11 cellular contexts compared by ENCODE assay signal in the genomic region with DNA sequence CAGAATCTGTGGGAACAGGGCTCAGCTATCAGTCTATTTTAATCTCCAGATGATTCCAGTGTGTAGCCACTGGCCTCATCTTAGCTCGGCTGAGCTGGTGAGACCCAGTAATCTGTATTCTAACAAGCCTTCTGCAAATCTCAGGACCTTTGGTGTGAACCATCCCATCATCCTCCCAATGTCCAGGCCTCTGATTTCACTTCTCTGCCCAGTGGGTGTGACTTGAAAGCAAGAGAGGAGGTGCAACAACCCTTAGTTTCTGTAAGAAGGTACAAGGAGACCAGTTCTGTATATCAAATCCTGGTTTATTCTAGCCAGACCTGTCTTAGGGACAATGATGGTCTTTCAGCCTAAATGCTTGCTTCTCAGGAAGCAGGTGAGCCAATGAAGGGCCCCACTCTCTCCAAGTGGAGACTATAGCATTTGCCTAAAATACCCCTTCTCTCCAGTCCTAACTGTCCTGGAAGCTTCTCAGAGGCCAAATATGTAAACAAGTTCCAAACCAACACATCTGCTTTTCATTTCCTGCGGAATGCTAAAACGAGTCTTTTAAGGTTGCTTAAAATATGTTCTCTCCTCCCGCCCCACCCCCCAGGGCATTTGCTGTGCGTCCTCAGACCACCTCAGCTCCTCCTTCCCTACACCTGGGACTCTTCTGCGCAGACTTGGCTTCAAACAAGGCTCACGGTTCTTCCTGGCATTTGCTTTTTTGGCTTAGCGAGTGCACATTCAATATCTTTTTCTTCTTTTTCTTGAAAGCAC.
DNase-seq lines count a peak whose midpoint lies in the region; ATAC-seq and TF ChIP-seq lines count a peak whose summit lies in the region.
"Had no signal": no experiment of that assay in that cellular context is flagged by ENCODE, and none has a peak within 500 bp of the region (broad histone marks: within the 10 kb centered on the region; RNA-seq: fewer than 3 reads in every experiment).

No MANE protein-coding gene starts in this region.

- H3K9me2 ChIP-seq in DOHH2 (replicated peaks; ENCODE audit: control insufficient read depth, low read length): no peaks in the 10 kb centered on the region

- no peak overlapping the region for H2AK5ac ChIP-seq in trophoblast cell (ENCODE audit: low read length)

- H3K23ac ChIP-seq in trophoblast cell (ENCODE audit: low read length): no peak overlapping the region

- H3F3A ChIP-seq in DOHH2 (ENCODE audit: control insufficient read depth, insufficient read depth): peaks cover 30% of the 10 kb centered on the region

- H3K27me3 ChIP-seq in DOHH2 (ENCODE audit: control insufficient read depth, low read length) (no peaks in the 10 kb centered on the region), NT2/D1 (ENCODE audit: insufficient read depth, insufficient read length) (peaks cover 51% of the 10 kb centered on the region), trophoblast cell (ENCODE audit: insufficient read depth, low read length) (no peaks in the 10 kb centered on the region)
- H3K27me3 ChIP-seq in effector memory CD4-positive, alpha-beta T cell (replicated peaks; ENCODE audit: control insufficient read depth, insufficient read depth, low read length, poor library complexity, severe bottlenecking): no peaks in the 10 kb centered on the region

- H3K4me3 ChIP-seq in DOHH2 (ENCODE audit: low read length) (peak overlapping the region; percentile 64), NT2/D1 (ENCODE audit: insufficient read length, low read depth) (no peak overlapping the region), fibroblast of mammary gland (ENCODE audit: control insufficient read depth, low read depth, low read length) (no peak overlapping the region), trophoblast cell (ENCODE audit: low read depth, low read length) (no peak overlapping the region)
- no peak overlapping the region for H3K4me3 ChIP-seq in effector memory CD4-positive, alpha-beta T cell (ENCODE audit: insufficient read depth, low read depth, low read length, poor library complexity, severe bottlenecking)

- H3K79me1 ChIP-seq in trophoblast cell (ENCODE audit: low read length): peaks cover 23% of the 10 kb centered on the region

- DNase-seq in NT2/D1 (ENCODE audit: low read depth, low spot score) (peak; percentile 18), fibroblast of mammary gland (ENCODE audit: low read depth) (peak; percentile 89), trophoblast cell (peak; percentile 82 to 95), HK-2 (ENCODE audit: unreplicated experiment) (no peak)
- no peak for DNase-seq in effector memory CD4-positive, alpha-beta T cell
- DNase-seq in activated naive CD4-positive, alpha-beta T cell treated with Interleukin-2 at 50 U/mL for 16 hours: no peak
- DNase-seq: NCI-H1105, T-helper 9 cell had no signal

- peak overlapping the region; percentile 3 for H2BK120ac ChIP-seq in trophoblast cell (ENCODE audit: insufficient read depth, low read length, poor library complexity)

- H3K14ac ChIP-seq in trophoblast cell (ENCODE audit: low read length): peak overlapping the region; percentile 33

- H3K9me3 ChIP-seq in DOHH2 (ENCODE audit: control insufficient read depth, insufficient read depth, low read length) (no peaks in the 10 kb centered on the region), NT2/D1 (ENCODE audit: insufficient read depth, low read length) (no peaks in the 10 kb centered on the region), trophoblast cell (ENCODE audit: insufficient read depth, low read depth, low read length) (no peaks in the 10 kb centered on the region)
- no peaks in the 10 kb centered on the region for H3K9me3 ChIP-seq in effector memory CD4-positive, alpha-beta T cell (ENCODE audit: control insufficient read depth, low read length)

- peaks cover 93% of the 10 kb centered on the region for H3K4me1 ChIP-seq in DOHH2 (ENCODE audit: control insufficient read depth, low read length)
- H3K4me1 ChIP-seq in NT2/D1 (ENCODE audit: insufficient read depth, insufficient read length): peaks cover 5% of the 10 kb centered on the region
- peaks cover 23 to 34% of the 10 kb centered on the region in 2 experiments for H3K4me1 ChIP-seq in trophoblast cell (ENCODE audit: control insufficient read depth in 1 of 2, insufficient read depth in 2 of 2, low read length in 2 of 2)
- no peaks in the 10 kb centered on the region for H3K4me1 ChIP-seq in effector memory CD4-positive, alpha-beta T cell (ENCODE audit: control insufficient read depth, insufficient read depth, low read length, poor library complexity, severe bottlenecking)

- no peak overlapping the region for H2AFZ ChIP-seq in trophoblast cell (ENCODE audit: insufficient read depth, low read length, poor library complexity)

- ATAC-seq in HG03439 (IDR thresholded peaks at IDR 0.05; ENCODE audit: unreplicated experiment): no peak
- ATAC-seq: HCT116 had no signal

- H4K20me1 ChIP-seq in DOHH2 (ENCODE audit: control insufficient read depth, insufficient read depth, low read depth, low read length): no peaks in the 10 kb centered on the region

- H3K4ac ChIP-seq in trophoblast cell (ENCODE audit: low read depth, low read length): no peak overlapping the region

- H3K4me2 ChIP-seq in DOHH2 (ENCODE audit: low read length) (peak overlapping the region; percentile 88), trophoblast cell (ENCODE audit: low read length) (peak overlapping the region; percentile 49)

- no CpG with 5 or more reads among the region's 8 CpGs for WGBS in trophoblast cell (ENCODE audit: extremely low coverage, insufficient coverage, insufficient read length)

- TF ChIP-seq CTCF in DOHH2 (IDR thresholded peaks at IDR 0.05; ENCODE audit: low read depth, low read length, poor library complexity, severe bottlenecking) (no peak), fibroblast of mammary gland (conservative IDR thresholded peaks at IDR 0.05; ENCODE audit: control insufficient read depth, insufficient read depth, low read depth, low read length) (no peak)

- no peak overlapping the region for H4K12ac ChIP-seq in trophoblast cell (ENCODE audit: low read depth, low read length)

- H3K79me2 ChIP-seq in DOHH2 (ENCODE audit: control insufficient read depth, low read length): no peaks in the 10 kb centered on the region
- H3K79me2 ChIP-seq in trophoblast cell (ENCODE audit: control insufficient read depth, insufficient read depth, low read length, poor library complexity): peaks cover 3% of the 10 kb centered on the region

- peak overlapping the region; percentile 94 for H3K27ac ChIP-seq in DOHH2 (ENCODE audit: low read depth, low read length)
- H3K27ac ChIP-seq in trophoblast cell (ENCODE audit: low read depth, low read length): peak overlapping the region; percentile 72
- no peak overlapping the region for H3K27ac ChIP-seq in effector memory CD4-positive, alpha-beta T cell (ENCODE audit: insufficient read depth, low read length, poor library complexity, severe bottlenecking)

- H2BK12ac ChIP-seq in trophoblast cell (ENCODE audit: low read length): peak overlapping the region; percentile 19

- peak overlapping the region; percentile 76 for H2BK5ac ChIP-seq in trophoblast cell (ENCODE audit: low read depth, low read length, poor library complexity)

- H3K18ac ChIP-seq in trophoblast cell (ENCODE audit: low read length): no peak overlapping the region

- no peaks in the 10 kb centered on the region for H3K36me3 ChIP-seq in DOHH2 (ENCODE audit: control insufficient read depth, low read length)
- no peaks in the 10 kb centered on the region for H3K36me3 ChIP-seq in NT2/D1 (ENCODE audit: insufficient read depth, insufficient read length, low read length)
- H3K36me3 ChIP-seq in trophoblast cell (ENCODE audit: control insufficient read depth in 1 of 2, insufficient read depth in 2 of 2, low read length in 2 of 2): no peaks in the 10 kb centered on the region
- no peaks in the 10 kb centered on the region for H3K36me3 ChIP-seq in effector memory CD4-positive, alpha-beta T cell (ENCODE audit: control insufficient read depth, insufficient read depth, low read length)

- no peak overlapping the region for H3K9ac ChIP-seq in NT2/D1 (ENCODE audit: insufficient read length, low read depth)
- H3K9ac ChIP-seq in trophoblast cell (ENCODE audit: low read length): no peak overlapping the region

- H4K91ac ChIP-seq in trophoblast cell (ENCODE audit: low read depth, low read length): peak overlapping the region; percentile 3

- peak overlapping the region; percentile 6 for H4K8ac ChIP-seq in trophoblast cell (ENCODE audit: low read depth, low read length)

Comparison
In these comparisons a context has a peak if more than half of its experiments do, and no peak if none do; other contexts are left out.
1. DNase-seq: peak in NT2/D1 (single experiment), fibroblast of mammary gland (single experiment) and trophoblast cell (2 of 2); none in HK-2 (single experiment), effector memory CD4-positive, alpha-beta T cell (0 of 3) and activated naive CD4-positive, alpha-beta T cell treated with Interleukin-2 at 50 U/mL for 16 hours (single experiment).